7 cellular contexts compared by ENCODE assay signal in genomic region chr22:50505776-50506610, GRCh38. TPM values are rescaled to one million over a fixed set of nuclear protein-coding genes. Genes with fewer than 3 reads are reported as not detected.
DNase-seq lines count a peak whose midpoint lies in the region; ATAC-seq and TF ChIP-seq lines count a peak whose summit lies in the region.
"Had no signal": no experiment of that assay in that cellular context is flagged by ENCODE, and none has a peak within 500 bp of the region (broad histone marks: within the 10 kb centered on the region; RNA-seq: fewer than 3 reads in every experiment).

No MANE protein-coding gene starts in this region.

- no peaks in the 10 kb centered on the region for H3K9me3 Mint-ChIP-seq in stimulated activated memory B cell treated with anti-CD40 and anti-IgM and Interleukin-4, amounts not matched to agents 10 μg/mL and 1 μg/mL and 100 μg/mL, for 72 hours

- peaks cover 16% of the 10 kb centered on the region for H3K4me1 ChIP-seq in colonic mucosa

- POLR2A ChIA-PET in HEK293T (lab: Yijun Ruan, JAX) = interaction anchor here (7.4 kb wide), 1 partner anchor 19 kb away, joined by 193 read pairs; the partner anchor contains the start of gene SCO2

- H3K9ac ChIP-seq in colonic mucosa (ENCODE audit: low read depth in 2 of 2, low read length in 2 of 2) = peak overlapping the region in 1 of 2 donors; percentile 91

- no peaks in the 10 kb centered on the region for H3K9me3 ChIP-seq in colonic mucosa

- no peak overlapping the region for H3K27ac ChIP-seq in colonic mucosa

- intact Hi-C loops in colonic mucosa (cut with DNase I) = loop anchor here (10.0 kb wide), 1 partner anchor 251 kb away; the partner anchor contains the start of gene HDAC10

- H3K4me3 Mint-ChIP-seq in stimulated activated memory B cell treated with anti-CD40 and anti-IgM and Interleukin-4, amounts not matched to agents 10 μg/mL and 1 μg/mL and 100 μg/mL, for 72 hours = peak overlapping the region; percentile 91

- no peak overlapping the region for H3K27ac Mint-ChIP-seq in stimulated activated memory B cell treated with anti-CD40 and anti-IgM and Interleukin-4, amounts not matched to agents 10 μg/mL and 1 μg/mL and 100 μg/mL, for 72 hours

- H3K36me3 ChIP-seq in colonic mucosa = peaks cover 9% of the 10 kb centered on the region

- DNase-seq in NCI-H2171 treated with DMSO at 0.1 percent for 48 hours (lab: John Stamatoyannopoulos, UW) (peak; percentile 47), NCI-H2171 (lab: John Stamatoyannopoulos, UW) (no peak), colonic mucosa (no peak), HEK293T (ENCODE audit: extremely low spot score) (no peak), NOMO-1 (lab: John Stamatoyannopoulos, UW; ENCODE audit: unreplicated experiment in 2 of 2) (no peak)

- no peak for TF ChIP-seq CTCF in colonic mucosa (IDR thresholded peaks at IDR 0.05)

- H3K36me3 Mint-ChIP-seq in stimulated activated memory B cell treated with anti-CD40 and anti-IgM and Interleukin-4, amounts not matched to agents 10 μg/mL and 1 μg/mL and 100 μg/mL, for 72 hours = peaks cover 8% of the 10 kb centered on the region

- H3K4me3 ChIP-seq in colonic mucosa = peak overlapping the region; percentile 70

- peaks cover 30% of the 10 kb centered on the region for H3K4me1 Mint-ChIP-seq in stimulated activated memory B cell treated with anti-CD40 and anti-IgM and Interleukin-4, amounts not matched to agents 10 μg/mL and 1 μg/mL and 100 μg/mL, for 72 hours

- CTCF ChIA-PET in HEK293T (lab: Yijun Ruan, JAX) = interaction anchor here (1.0 kb wide), 1 partner anchor 8 kb away, joined by 4 read pairs; no protein-coding TSS in a partner anchor

- no peaks in the 10 kb centered on the region for H3K27me3 Mint-ChIP-seq in stimulated activated memory B cell treated with anti-CD40 and anti-IgM and Interleukin-4, amounts not matched to agents 10 μg/mL and 1 μg/mL and 100 μg/mL, for 72 hours

- no peaks in the 10 kb centered on the region for H3K27me3 ChIP-seq in colonic mucosa

- no peak for ATAC-seq in stimulated activated memory B cell treated with anti-CD40 and anti-IgM and Interleukin-4, amounts not matched to agents 10 μg/mL and 1 μg/mL and 100 μg/mL, for 72 hours

TF ChIP-seq in HEK293T, 16 proteins besides CTCF, POLR2A, EP300 and RAD21:
- TF ChIP-seq ARNT (IDR thresholded peaks at IDR 0.05) (no peak), ZNF384 (IDR thresholded peaks at IDR 0.05) (no peak), FOXA1 (IDR thresholded peaks at IDR 0.05) (no peak), L3MBTL2 (conservative IDR thresholded peaks at IDR 0.05) (no peak), SUZ12 (IDR thresholded peaks at IDR 0.05) (no peak), ELF4 (IDR thresholded peaks at IDR 0.05) (no peak), CTBP1 (IDR thresholded peaks at IDR 0.05; ENCODE audit: borderline replicate concordance) (no peak), PKNOX1 (IDR thresholded peaks at IDR 0.05) (no peak), FOXK2 (IDR thresholded peaks at IDR 0.05) (no peak), LEF1 (IDR thresholded peaks at IDR 0.05; ENCODE audit: borderline replicate concordance) (no peak), FOXM1 (IDR thresholded peaks at IDR 0.05; ENCODE audit: borderline replicate concordance) (no peak)

RNA-seq across cellular contexts. Expression of gene LMF2, which starts 1.5 kb away (rescaled TPM):
- total RNA-seq in colonic mucosa = 10 to 100 TPM; 51.1 to 60.0 TPM

RNA-seq across cellular contexts. Expression of gene NCAPH2, which starts 2.0 kb away (rescaled TPM):
- 10 to 100 TPM; 27.4 to 71.5 TPM for total RNA-seq in colonic mucosa

RNA-seq across cellular contexts. Expression of gene MIOX, which starts 19.3 kb away (rescaled TPM):
- not detected for total RNA-seq in colonic mucosa
- total RNA-seq: HT1080 had no signal

RNA-seq across cellular contexts. Expression of gene SCO2, which starts 19.4 kb away (rescaled TPM):
- 1 to 10 TPM; 1.8 to 5.8 TPM for total RNA-seq in colonic mucosa

RNA-seq across cellular contexts. Expression of gene TYMP, which starts 23.8 kb away (rescaled TPM):
- total RNA-seq in colonic mucosa = 10 to 100 TPM; 22.6 to 28.0 TPM
